In the genomic region with DNA sequence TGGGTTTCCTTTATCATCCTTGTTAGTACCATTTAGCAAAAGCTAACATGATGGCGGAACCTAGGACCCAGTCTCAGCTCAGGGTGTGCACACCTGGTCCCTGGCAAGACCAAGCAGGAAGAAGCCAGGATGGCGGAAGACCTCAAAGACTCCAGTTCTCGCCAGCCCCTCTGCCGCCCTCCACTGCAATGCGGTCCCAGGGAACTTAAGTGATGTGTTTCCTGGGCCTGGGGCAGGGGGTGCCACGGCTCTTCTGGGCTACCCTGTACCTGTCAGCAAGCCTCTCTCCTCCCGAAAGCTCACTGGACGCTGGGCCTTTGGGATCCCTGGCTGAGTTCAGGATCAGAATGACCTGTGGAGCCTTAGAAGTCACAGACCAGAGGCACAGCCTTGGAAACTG, we compare ENCODE assay signal across 14 cellular contexts.
"Had no signal": no experiment of that assay in that cellular context is flagged by ENCODE, and none has a peak within 500 bp of the region (broad histone marks: within the 10 kb centered on the region; RNA-seq: fewer than 3 reads in every experiment).

No MANE protein-coding gene starts in this region.

- H3K36me3 ChIP-seq: transverse colon, WERI-Rb-1 had no signal

- ATAC-seq: activated CD8-positive, alpha-beta T cell treated with anti-CD3 and anti-CD28 coated beads for 36 hours; naive thymus-derived CD8-positive, alpha-beta T cell; right cardiac atrium; stimulated activated naive CD8-positive, alpha-beta T cell treated with anti-CD3 and anti-CD28 coated beads, Interleukin-15, Interleukin-2, amounts not matched to agents 100 U/mL and 50 U/mL, for 24 hours; T-helper 17 cell had no signal

- H3K4me3 ChIP-seq: skin epidermis, transverse colon had no signal

- DNase-seq: activated CD4-positive, alpha-beta T cell treated with anti-CD3 and anti-CD28 coated beads for 4 hours; activated CD8-positive, alpha-beta memory T cell treated with anti-CD3 and anti-CD28 coated beads, Interleukin-2, amount 50 U/mL, for 48 hours; activated CD8-positive, alpha-beta T cell treated with anti-CD3 and anti-CD28 coated beads for 36 hours; activated naive CD4-positive, alpha-beta T cell treated with Interleukin-2 at 50 U/mL for 16 hours; anterior cingulate cortex; naive thymus-derived CD8-positive, alpha-beta T cell; stimulated activated CD4-positive, alpha-beta T cell treated with anti-CD3 and anti-CD28 coated beads, Interleukin-4, amount 100 ng/mL, for 4 hours; stimulated activated CD8-positive, alpha-beta memory T cell treated with anti-CD3 and anti-CD28 coated beads, Interleukin-4, amount 100 ng/mL, for 48 hours; stimulated activated naive CD8-positive, alpha-beta T cell treated with anti-CD3 and anti-CD28 coated beads, Interleukin-15, Interleukin-2, amounts not matched to agents 100 U/mL and 50 U/mL, for 24 hours; T-helper 17 cell; transverse colon; WERI-Rb-1 had no signal

- H3K9me3 ChIP-seq: transverse colon had no signal

- H3K27ac ChIP-seq: skin epidermis, transverse colon, WERI-Rb-1 had no signal
